34 cellular contexts compared by ENCODE assay signal in genomic region chr18:6934859-6935258, GRCh38.
"Had no signal": no experiment of that assay in that cellular context is flagged by ENCODE, and none has a peak within 500 bp of the region (broad histone marks: within the 10 kb centered on the region; RNA-seq: fewer than 3 reads in every experiment).

No MANE protein-coding gene starts in this region.

- DNase-seq: Karpas-422, Kasumi-1, MG63, MM.1S, MV-4-11, NCI-H1048, NCI-H1092, NCI-H1092 treated with DMSO at 0.1 percent for 48 hours, NCI-H1105, NCI-H1105 treated with DMSO at 0.1 percent for 48 hours, NCI-H1417, NCI-H1417 treated with DMSO at 0.1 percent for 48 hours, NCI-H1436, NCI-H1436 treated with DMSO at 0.1 percent for 48 hours, NCI-H146, NCI-H1694, NCI-H1694 treated with DMSO at 0.1 percent for 48 hours, NCI-H187, NCI-H187 treated with DMSO at 0.1 percent for 48 hours, NCI-H1930, NCI-H2029, NCI-H2029 treated with DMSO at 0.1 percent for 48 hours, NCI-H2081, NCI-H2081 treated with DMSO at 0.1 percent for 48 hours, NCI-H2107, NCI-H2171, NCI-H2171 treated with DMSO at 0.1 percent for 48 hours, NCI-H2227 treated with DMSO at 0.1 percent for 48 hours, NCI-H226, NCI-H345, NCI-H446, NCI-H446 treated with DMSO at 0.1 percent for 48 hours, NCI-H510A, NCI-H510A treated with DMSO at 0.1 percent for 48 hours had no signal

- H3K36me3 ChIP-seq: MG63 had no signal

- H3K9me3 ChIP-seq: MG63 had no signal

- H3K4me3 ChIP-seq: MG63 had no signal
